ENCODE assay signal across 28 cellular contexts in genomic region chr14:96802963-96803362, GRCh38.
"Had no signal": no experiment of that assay in that cellular context is flagged by ENCODE, and none has a peak within 500 bp of the region (broad histone marks: within the 10 kb centered on the region; RNA-seq: fewer than 3 reads in every experiment).

No MANE protein-coding gene starts in this region.

- H3K4me3 ChIP-seq: left ventricle myocardium inferior, lung, mucosa of descending colon, pancreas, prostate gland, skin epidermis, stomach, testis, thyroid gland, transverse colon, upper lobe of right lung had no signal

- H3K27ac ChIP-seq: left ventricle myocardium inferior, pancreas, prostate gland, skin epidermis, stomach, testis, thyroid gland, transverse colon, upper lobe of right lung had no signal

- DNase-seq: hypothalamus; immature natural killer cell; kidney; left ventricle myocardium inferior; midbrain; mucosa of descending colon; naive thymus-derived CD4-positive, alpha-beta T cell; nucleus accumbens; pancreas; posterior cingulate gyrus; retina; right cardiac atrium; stimulated activated CD4-positive, alpha-beta T cell treated with anti-CD3 and anti-CD28 coated beads, Interleukin-12 subunit alpha, Interleukin-12 subunit beta, amount 100 ng/mL, for 4 hours; stimulated activated CD4-positive, alpha-beta T cell treated with anti-CD3 and anti-CD28 coated beads, Interleukin-15, amount 100 ng/mL, for 24 hours; stimulated activated CD4-positive, alpha-beta T cell treated with anti-CD3 and anti-CD28 coated beads, Interleukin-2, amount 100 ng/mL, for 24 hours; stimulated activated CD4-positive, alpha-beta T cell treated with anti-CD3 and anti-CD28 coated beads, Interleukin-4, amount 100 ng/mL, for 1 hour; stimulated activated naive B cell treated with anti-CD40 and anti-IgM and Interleukin-4, amounts not matched to agents 10 μg/mL and 1 μg/mL and 100 μg/mL, for 72 hours; stimulated activated naive CD8-positive, alpha-beta T cell treated with anti-CD3 and anti-CD28 coated beads, Interleukin-15, Interleukin-2, amounts not matched to agents 100 U/mL and 50 U/mL, for 24 hours; stomach; testis; thyroid gland; transverse colon; upper lobe of right lung had no signal

- ATAC-seq: mucosa of descending colon; naive thymus-derived CD4-positive, alpha-beta T cell; natural killer cell treated with Interleukin-12 subunit alpha and Interleukin-12 subunit beta and Interleukin-15 and Interleukin-18, amount 100 ng/mL, for 72 hours; pancreas; right cardiac atrium; sciatic nerve; stimulated activated naive B cell treated with anti-CD40 and anti-IgM and Interleukin-4, amounts not matched to agents 10 μg/mL and 1 μg/mL and 100 μg/mL, for 72 hours; stimulated activated naive CD8-positive, alpha-beta T cell treated with anti-CD3 and anti-CD28 coated beads, Interleukin-15, Interleukin-2, amounts not matched to agents 100 U/mL and 50 U/mL, for 24 hours; upper lobe of right lung had no signal

- H3K9me3 ChIP-seq: left ventricle myocardium inferior, mucosa of descending colon, pancreas, prostate gland, stomach, testis, thyroid gland, transverse colon, upper lobe of right lung had no signal

- H3K36me3 ChIP-seq: left ventricle myocardium inferior, pancreas, prostate gland, stomach, thyroid gland, transverse colon, upper lobe of right lung had no signal

- H3K27me3 ChIP-seq: pancreas, stomach, testis, thyroid gland, transverse colon, upper lobe of right lung had no signal

- H3K4me1 ChIP-seq: prostate gland, testis had no signal
